ENCODE assay signal across 1 cellular context in the genomic region with DNA sequence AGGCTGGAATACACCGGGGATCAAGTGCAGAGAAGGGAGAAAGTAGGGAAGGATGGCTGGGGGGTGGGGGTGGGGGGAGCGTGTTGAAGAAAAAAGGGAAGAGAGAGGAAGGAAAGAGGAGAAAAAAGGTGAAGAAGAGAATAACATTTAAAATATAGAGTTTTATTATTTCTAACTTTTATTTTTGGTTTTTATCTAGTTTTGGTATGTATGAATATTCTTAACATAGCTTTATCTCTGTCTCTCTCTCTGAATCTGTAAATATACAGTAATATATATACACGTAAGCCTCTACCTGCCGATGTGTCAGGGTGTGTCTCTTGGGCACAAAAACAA.
TF ChIP-seq lines count a peak whose summit lies in the region.

No MANE protein-coding gene starts in this region.

TF ChIP-seq in GM12878, 131 proteins besides CTCF, POLR2A, EP300 and RAD21:
- TF ChIP-seq POLR2AphosphoS5 (IDR thresholded peaks at IDR 0.05; ENCODE audit: low read length) (no peak), SREBF2 (IDR thresholded peaks at IDR 0.05; ENCODE audit: low read length) (no peak), ATF7 (IDR thresholded peaks at IDR 0.05; ENCODE audit: low read depth) (peak; percentile 66), SMARCA5 (IDR thresholded peaks at IDR 0.05) (no peak), NBN (IDR thresholded peaks at IDR 0.05) (0 out of 2 replicates have a peak, but pooled peaks have one; percentile 15), CHD2 (IDR thresholded peaks at IDR 0.05; ENCODE audit: borderline replicate concordance, low read depth, low read length) (no peak)
TF ChIP-seq in GM12878: peak in this region for 2.
